14 cellular contexts compared by ENCODE assay signal in the genomic region with DNA sequence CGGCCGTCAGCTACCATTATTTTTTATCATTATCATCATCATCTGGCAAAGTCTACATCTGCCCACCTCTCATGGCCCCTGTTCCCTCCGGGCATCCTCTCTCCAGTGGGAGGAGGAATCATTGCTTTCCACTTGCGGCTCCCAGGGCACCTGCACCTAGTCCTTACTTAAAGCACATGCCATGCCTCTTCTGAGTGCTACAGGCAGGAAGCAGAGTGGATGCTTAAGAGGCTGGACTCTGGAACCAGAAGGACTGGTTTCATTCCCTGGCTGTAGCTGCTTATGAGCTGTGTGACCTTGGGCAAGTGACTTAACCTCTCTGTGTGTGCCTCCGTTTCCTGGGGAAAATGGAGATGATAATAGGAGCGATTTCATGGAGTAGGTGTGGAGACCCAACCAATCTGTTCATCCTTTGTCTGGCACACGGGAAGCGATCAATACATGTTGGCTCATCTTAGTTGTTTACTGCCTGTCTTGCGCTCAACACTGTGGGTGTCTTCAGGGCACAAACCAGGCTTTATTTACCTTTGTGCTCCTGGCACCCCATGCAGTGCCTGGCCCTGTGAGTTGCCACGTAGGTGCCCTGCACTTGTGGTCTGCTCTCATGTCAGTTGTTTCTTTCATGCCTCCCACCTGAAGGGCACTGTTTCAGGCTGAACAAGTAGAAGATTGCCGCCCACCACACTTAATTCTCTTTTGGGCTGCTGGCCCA.
"Had no signal": no experiment of that assay in that cellular context is flagged by ENCODE, and none has a peak within 500 bp of the region (broad histone marks: within the 10 kb centered on the region; RNA-seq: fewer than 3 reads in every experiment).

No MANE protein-coding gene starts in this region.

- H3K27me3 ChIP-seq: hepatocyte, spleen had no signal

- H3K36me3 ChIP-seq: spleen had no signal

- H3K4me1 ChIP-seq: spleen had no signal

- ATAC-seq: activated CD4-positive, CD25-positive, alpha-beta regulatory T cell treated with anti-CD3 and anti-CD28 coated beads, Interleukin-2, amount 50 U/mL, for 24 hours; effector memory CD8-positive, alpha-beta T cell; natural killer cell treated with Interleukin-12 subunit alpha and Interleukin-12 subunit beta and Interleukin-15 and Interleukin-18, amount 100 ng/mL, for 72 hours; stimulated activated memory B cell treated with anti-CD40 and anti-IgM and Interleukin-4, amounts not matched to agents 10 μg/mL and 1 μg/mL and 100 μg/mL, for 72 hours had no signal

- H3K27ac ChIP-seq: hepatocyte, spleen had no signal

- H3K27ac Mint-ChIP-seq: activated naive CD8-positive, alpha-beta T cell treated with anti-CD3 and anti-CD28 coated beads for 36 hours; effector memory CD8-positive, alpha-beta T cell; mesothelial cell of epicardium; natural killer cell treated with Interleukin-12 subunit alpha and Interleukin-12 subunit beta and Interleukin-15 and Interleukin-18, amount 100 ng/mL, for 72 hours; stimulated activated memory B cell treated with anti-CD40 and anti-IgM and Interleukin-4, amounts not matched to agents 10 μg/mL and 1 μg/mL and 100 μg/mL, for 72 hours had no signal

- DNase-seq: activated CD4-positive, alpha-beta T cell treated with anti-CD3 and anti-CD28 coated beads, Interleukin-2, amount 50 U/mL, for 1 hour; activated CD8-positive, alpha-beta memory T cell treated with anti-CD3 and anti-CD28 coated beads for 24 hours; activated naive CD4-positive, alpha-beta T cell; activated naive CD8-positive, alpha-beta T cell treated with anti-CD3 and anti-CD28 coated beads for 36 hours; amniotic stem cell; effector memory CD8-positive, alpha-beta T cell; foreskin fibroblast; spleen; stimulated activated CD4-positive, alpha-beta T cell treated with anti-CD3 and anti-CD28 coated beads, Interleukin-4, amount 100 ng/mL, for 4 hours had no signal

- H3K27me3 Mint-ChIP-seq: activated naive CD8-positive, alpha-beta T cell treated with anti-CD3 and anti-CD28 coated beads for 36 hours; stimulated activated memory B cell treated with anti-CD40 and anti-IgM and Interleukin-4, amounts not matched to agents 10 μg/mL and 1 μg/mL and 100 μg/mL, for 72 hours had no signal

- H3K4me3 ChIP-seq: hepatocyte, spleen had no signal

- H3K4me3 Mint-ChIP-seq: activated naive CD8-positive, alpha-beta T cell treated with anti-CD3 and anti-CD28 coated beads for 36 hours; effector memory CD8-positive, alpha-beta T cell; mesothelial cell of epicardium; natural killer cell treated with Interleukin-12 subunit alpha and Interleukin-12 subunit beta and Interleukin-15 and Interleukin-18, amount 100 ng/mL, for 72 hours; stimulated activated memory B cell treated with anti-CD40 and anti-IgM and Interleukin-4, amounts not matched to agents 10 μg/mL and 1 μg/mL and 100 μg/mL, for 72 hours had no signal

- H3K4me1 Mint-ChIP-seq: activated naive CD8-positive, alpha-beta T cell treated with anti-CD3 and anti-CD28 coated beads for 36 hours; stimulated activated memory B cell treated with anti-CD40 and anti-IgM and Interleukin-4, amounts not matched to agents 10 μg/mL and 1 μg/mL and 100 μg/mL, for 72 hours had no signal

- H3K9me3 Mint-ChIP-seq: activated naive CD8-positive, alpha-beta T cell treated with anti-CD3 and anti-CD28 coated beads for 36 hours; natural killer cell treated with Interleukin-12 subunit alpha and Interleukin-12 subunit beta and Interleukin-15 and Interleukin-18, amount 100 ng/mL, for 72 hours had no signal
